ENCODE assay signal across 15 cellular contexts in genomic region chr4:85430697-85431096, GRCh38. TPM values are rescaled to one million over a fixed set of nuclear protein-coding genes. Genes with fewer than 3 reads are reported as not detected.
DNase-seq lines count a peak whose midpoint lies in the region; ATAC-seq and TF ChIP-seq lines count a peak whose summit lies in the region.
"Had no signal": no experiment of that assay in that cellular context is flagged by ENCODE, and none has a peak within 500 bp of the region (broad histone marks: within the 10 kb centered on the region; RNA-seq: fewer than 3 reads in every experiment).

No MANE protein-coding gene starts in this region.

- H3K36me3 ChIP-seq in Panc1 (ENCODE audit: control insufficient read depth, insufficient read depth, low read length) (no peaks in the 10 kb centered on the region), trophoblast cell (ENCODE audit: control insufficient read depth in 1 of 2, insufficient read depth in 2 of 2, low read length in 2 of 2) (no peaks in the 10 kb centered on the region), esophagus muscularis mucosa (no peaks in the 10 kb centered on the region), esophagus squamous epithelium (no peaks in the 10 kb centered on the region)

- no peak overlapping the region for H4K12ac ChIP-seq in trophoblast cell (ENCODE audit: low read depth, low read length)

- intact Hi-C loops in Panc1 (cut with micrococcal nuclease; ENCODE audit: unreplicated experiment) (no loop called here), esophagus muscularis mucosa (cut with DNase I) (no loop called here), esophagus squamous epithelium (cut with DNase I) (no loop called here)

- TF ChIP-seq POLR2A in esophagus muscularis mucosa (IDR thresholded peaks at IDR 0.05; ENCODE audit: low read depth) (no peak), esophagus squamous epithelium (IDR thresholded peaks at IDR 0.05) (no peak)

- peaks cover 10% of the 10 kb centered on the region for H3K79me1 ChIP-seq in trophoblast cell (ENCODE audit: low read length)

- WGBS in trophoblast cell (ENCODE audit: extremely low coverage, insufficient coverage, insufficient read length) = no CpG with 5 or more reads among the region's 5 CpGs
- 55% methylated on average over 5 of the region's 5 CpGs for WGBS in esophagus muscularis mucosa
- WGBS in esophagus squamous epithelium, 2 donors = 71 to 76% methylated on average over 5 of the region's 5 CpGs

- H3K18ac ChIP-seq in trophoblast cell (ENCODE audit: low read length) = no peak overlapping the region

- H3K4ac ChIP-seq in trophoblast cell (ENCODE audit: low read depth, low read length) = no peak overlapping the region

- H3K23ac ChIP-seq in trophoblast cell (ENCODE audit: low read length) = no peak overlapping the region

- ATAC-seq in Panc1 (peak; percentile 53; the same call in 1 of the 2 replicates), HG02588 (IDR thresholded peaks at IDR 0.05; ENCODE audit: unreplicated experiment) (no peak)
- ATAC-seq: HCT116, K562 had no signal

- H3K79me2 ChIP-seq in trophoblast cell (ENCODE audit: control insufficient read depth, insufficient read depth, low read length, poor library complexity) = no peaks in the 10 kb centered on the region

- no peak for TF ChIP-seq CTCF in Panc1 (IDR thresholded peaks at IDR 0.05)
- no peak for TF ChIP-seq CTCF in fibroblast of villous mesenchyme (IDR thresholded peaks at IDR 0.05; ENCODE audit: insufficient read depth, low read depth, low read length)
- no peak for TF ChIP-seq CTCF in esophagus muscularis mucosa (IDR thresholded peaks at IDR 0.05)
- TF ChIP-seq CTCF in esophagus squamous epithelium (IDR thresholded peaks at IDR 0.05) = no peak

- H3K4me3 ChIP-seq in Panc1 (ENCODE audit: low read depth in 2 of 2, low read length in 2 of 2) = no peak overlapping the region
- no peak overlapping the region for H3K4me3 ChIP-seq in fibroblast of villous mesenchyme (ENCODE audit: low read depth, low read length)
- no peak overlapping the region for H3K4me3 ChIP-seq in trophoblast cell (ENCODE audit: low read depth, low read length)
- H3K4me3 ChIP-seq in esophagus muscularis mucosa = no peak overlapping the region
- H3K4me3 ChIP-seq in esophagus squamous epithelium = no peak overlapping the region
- H3K4me3 ChIP-seq: K562 had no signal

- no peak overlapping the region for H2BK120ac ChIP-seq in trophoblast cell (ENCODE audit: insufficient read depth, low read length, poor library complexity)

- H3K4me2 ChIP-seq in trophoblast cell (ENCODE audit: low read length) = peak overlapping the region; percentile 5
- H3K4me2 ChIP-seq: SK-N-SH had no signal

- no peak overlapping the region for H4K8ac ChIP-seq in trophoblast cell (ENCODE audit: low read depth, low read length)

- no peak overlapping the region for H2AFZ ChIP-seq in trophoblast cell (ENCODE audit: insufficient read depth, low read length, poor library complexity)

- no peak for TF ChIP-seq EP300 in esophagus muscularis mucosa (IDR thresholded peaks at IDR 0.05)

- 0 out of 2 replicates have a peak overlapping the region, but pooled peaks have one; percentile 12 for H3K27ac ChIP-seq in Panc1 (ENCODE audit: low read length)
- H3K27ac ChIP-seq in trophoblast cell (ENCODE audit: low read depth, low read length) = peak overlapping the region; percentile 88
- H3K27ac ChIP-seq in esophagus muscularis mucosa (replicated peaks in 1 of 4) = no peak overlapping the region
- no peak overlapping the region for H3K27ac ChIP-seq in esophagus squamous epithelium

- no peak overlapping the region for H3K14ac ChIP-seq in trophoblast cell (ENCODE audit: low read length)

- no peak overlapping the region for H2AK5ac ChIP-seq in trophoblast cell (ENCODE audit: low read length)

- POLR2A ChIA-PET in Panc1 (lab: Charles Lee) = no interaction called here

- no peaks in the 10 kb centered on the region for H3K9me3 ChIP-seq in Panc1 (ENCODE audit: control insufficient read depth, insufficient read depth, low read depth, low read length)
- H3K9me3 ChIP-seq in trophoblast cell (ENCODE audit: insufficient read depth, low read depth, low read length) = no peaks in the 10 kb centered on the region
- peaks cover 0 to 3% (median 0%) of the 10 kb centered on the region in 4 donors for H3K9me3 ChIP-seq in esophagus muscularis mucosa
- H3K9me3 ChIP-seq in esophagus squamous epithelium = no peaks in the 10 kb centered on the region
- H3K9me3 ChIP-seq: SK-N-SH had no signal

- in situ Hi-C loops in Panc1 (cut with HindIII; ENCODE audit: low pct_unique_long_range_greater_than_20kb, low sequenced_read_pairs) = no loop called here

- H2BK5ac ChIP-seq in trophoblast cell (ENCODE audit: low read depth, low read length, poor library complexity) = no peak overlapping the region

- no peak overlapping the region for H4K91ac ChIP-seq in trophoblast cell (ENCODE audit: low read depth, low read length)

- H3K9ac ChIP-seq in trophoblast cell (ENCODE audit: low read length) = no peak overlapping the region
- H3K9ac ChIP-seq: SK-N-SH had no signal

- no peak overlapping the region for H2BK12ac ChIP-seq in trophoblast cell (ENCODE audit: low read length)

- DNase-seq in ELR (ENCODE audit: low read depth) (peak; percentile 37), Panc1 (ENCODE audit: low read depth, low spot score) (no peak), fibroblast of villous mesenchyme (ENCODE audit: low read depth) (peak; percentile 25), trophoblast cell (peak; percentile 87 to 96), esophagus muscularis mucosa (ENCODE audit: extremely low spot score) (no peak), esophagus squamous epithelium (lab: John Stamatoyannopoulos, UW) (no peak)
- DNase-seq in effector CD8-positive, alpha-beta T cell (lab: John Stamatoyannopoulos, UW) = no peak
- DNase-seq: NCI-H1436 treated with DMSO at 0.1 percent for 48 hours, NCI-H2029 treated with DMSO at 0.1 percent for 48 hours, NCI-H2171 treated with DMSO at 0.1 percent for 48 hours, NCI-H748 treated with DMSO at 0.1 percent for 48 hours, SK-N-SH had no signal

- no TSS peak for BruUV-seq in Panc1 (replicated peaks; lab: Mats Ljungman, UMichigan)

- H3K27me3 ChIP-seq in Panc1 (ENCODE audit: control insufficient read depth, insufficient read depth, low read length) (no peaks in the 10 kb centered on the region), trophoblast cell (ENCODE audit: insufficient read depth, low read length) (no peaks in the 10 kb centered on the region), esophagus muscularis mucosa (peaks cover 0 to 6% (median 0%) of the 10 kb centered on the region in 4 donors), esophagus squamous epithelium (peaks cover 0 to 26% (median 0%) of the 10 kb centered on the region in 4 donors)

- H3K4me1 ChIP-seq in Panc1 (ENCODE audit: control insufficient read depth, insufficient read depth, low read length) (no peaks in the 10 kb centered on the region; the same call in 1 of the 2 replicates), trophoblast cell (ENCODE audit: control insufficient read depth in 1 of 2, insufficient read depth in 2 of 2, low read length in 2 of 2) (peaks cover 10 to 19% of the 10 kb centered on the region in 2 experiments), esophagus muscularis mucosa (peaks cover 0 to 2% (median 0%) of the 10 kb centered on the region in 4 donors), esophagus squamous epithelium (no peaks in the 10 kb centered on the region)

- CTCF ChIA-PET in Panc1 (lab: Charles Lee) = no interaction called here

RNA-seq across cellular contexts. Expression of gene ARHGAP24, which starts 44.3 kb away (rescaled TPM):
- 17.4 TPM for total RNA-seq in Panc1 (2021; ENCODE audit: unreplicated experiment)
- polyA plus RNA-seq in Panc1 (2012; ENCODE audit: insufficient read length) = 10.7 TPM
- 37.0 and 56.6 TPM in 2 replicates for total RNA-seq in fibroblast of villous mesenchyme
- 24.0 and 25.9 TPM in 2 replicates for polyA plus RNA-seq in trophoblast cell (2013)
- 10 to 100 TPM; 17.6 to 30.2 (median 23.6) TPM for total RNA-seq in esophagus muscularis mucosa
- 10 to 100 TPM in 1 of 4 donors, 1 to 10 TPM in 3; 3.6 to 35.3 (median 7.2) TPM for total RNA-seq in esophagus squamous epithelium

Comparison
In these comparisons a context has a peak if more than half of its experiments do, and no peak if none do; other contexts are left out.
1. DNase-seq: peak in ELR (single experiment), fibroblast of villous mesenchyme (single experiment) and trophoblast cell (2 of 2); none in Panc1 (single experiment), esophagus muscularis mucosa (single experiment), esophagus squamous epithelium (single experiment) and effector CD8-positive, alpha-beta T cell (single experiment).
2. H3K27ac ChIP-seq: peak in Panc1 (single experiment) and trophoblast cell (single experiment); none in esophagus muscularis mucosa (0 of 4) and esophagus squamous epithelium (0 of 4).